ENCODE assay signal across 9 cellular contexts in genomic region chr9:107732781-107733529, GRCh38.
DNase-seq lines count a peak whose midpoint lies in the region; ATAC-seq and TF ChIP-seq lines count a peak whose summit lies in the region.
"Had no signal": no experiment of that assay in that cellular context is flagged by ENCODE, and none has a peak within 500 bp of the region (broad histone marks: within the 10 kb centered on the region; RNA-seq: fewer than 3 reads in every experiment).

No MANE protein-coding gene starts in this region.

- peaks cover 38% of the 10 kb centered on the region for H3K4me1 ChIP-seq in RWPE2 (ENCODE audit: insufficient read depth, poor library complexity, severe bottlenecking)
- H3K4me1 ChIP-seq in fibroblast of lung (ENCODE audit: control insufficient read depth, extremely low read depth, insufficient read depth, low read length) = peaks cover 19% of the 10 kb centered on the region
- peaks cover 51% of the 10 kb centered on the region for H3K4me1 ChIP-seq in osteoblast (ENCODE audit: insufficient read depth, low read length)

- H3K4me2 ChIP-seq in fibroblast of lung (ENCODE audit: extremely low read depth, insufficient read depth, low read length) = peak overlapping the region; percentile 85
- H3K4me2 ChIP-seq in osteoblast (ENCODE audit: insufficient read depth, low read length) = peak overlapping the region; percentile 69

- no peak overlapping the region for H2AFZ ChIP-seq in fibroblast of lung (ENCODE audit: low read length)
- H2AFZ ChIP-seq in osteoblast (ENCODE audit: low read length) = peak overlapping the region; percentile 76

- peak; percentile 51 for DNase-seq in AG09319 (ENCODE audit: extremely low read depth, low read depth)
- DNase-seq in RWPE2 (ENCODE audit: low spot score) = peak; percentile 71
- DNase-seq in fibroblast of lung (ENCODE audit: low read depth in 2 of 2) = peak; percentile 80 to 88
- DNase-seq in osteoblast (ENCODE audit: insufficient read length, low spot score, missing footprints) = peak; percentile 81
- no peak for DNase-seq in RKO (ENCODE audit: low spot score)
- no peak for DNase-seq in posterior vena cava (ENCODE audit: low spot score)
- DNase-seq in effector CD4-positive, alpha-beta T cell = no peak
- no peak for DNase-seq in HK-2 (ENCODE audit: unreplicated experiment)
- DNase-seq: COR-L47 had no signal

- peak; percentile 75 for ATAC-seq in RWPE2 (ENCODE audit: low read depth)

- H3K4me3 ChIP-seq in RWPE2 (ENCODE audit: severe bottlenecking) (no peak overlapping the region), fibroblast of lung (replicated peaks in 1 of 4; ENCODE audit: control extremely low read depth in 1 of 4, insufficient read depth in 1 of 4, low read depth in 3 of 4, low read length in 4 of 4) (peak overlapping the region in 3 of 4 experiments; percentile 12 to 27 (median 14)), osteoblast (ENCODE audit: insufficient read depth, low read length) (peak overlapping the region; percentile 55)

- H3K79me2 ChIP-seq in fibroblast of lung (ENCODE audit: control insufficient read depth, insufficient read depth, low read length) (no peaks in the 10 kb centered on the region), osteoblast (ENCODE audit: insufficient read depth, low read length) (no peaks in the 10 kb centered on the region)

- H3K9me3 ChIP-seq in RWPE2 (ENCODE audit: severe bottlenecking) (no peaks in the 10 kb centered on the region), fibroblast of lung (ENCODE audit: control insufficient read depth, insufficient read depth, low read depth, low read length) (no peaks in the 10 kb centered on the region), osteoblast (ENCODE audit: low read depth, low read length) (no peaks in the 10 kb centered on the region)

- H3K9ac ChIP-seq in fibroblast of lung (ENCODE audit: insufficient read depth, low read length) = peak overlapping the region; percentile 21

- peak overlapping the region; percentile 79 for H3K27ac ChIP-seq in RWPE2 (ENCODE audit: poor library complexity, severe bottlenecking)
- peak overlapping the region; percentile 88 for H3K27ac ChIP-seq in fibroblast of lung (ENCODE audit: insufficient read depth, low read length)
- H3K27ac ChIP-seq in osteoblast (ENCODE audit: low read depth, low read length) = peak overlapping the region; percentile 99

- intact Hi-C loops in posterior vena cava (cut with DNase I) = loop anchor here in 1 of 2 donors (5.0 to 10.0 kb wide), 2 partner anchors 96 to 712 kb away; no protein-coding TSS in a partner anchor

- no peaks in the 10 kb centered on the region for H3K27me3 ChIP-seq in RWPE2 (ENCODE audit: insufficient read depth, poor library complexity, severe bottlenecking)
- no peaks in the 10 kb centered on the region for H3K27me3 ChIP-seq in fibroblast of lung (ENCODE audit: control insufficient read depth, insufficient read depth, low read length)
- no peaks in the 10 kb centered on the region for H3K27me3 ChIP-seq in osteoblast (ENCODE audit: insufficient read depth, low read length)

- no peaks in the 10 kb centered on the region for H3K36me3 ChIP-seq in RWPE2 (ENCODE audit: low read depth)
- no peaks in the 10 kb centered on the region for H3K36me3 ChIP-seq in fibroblast of lung (ENCODE audit: control insufficient read depth, insufficient read depth, low read length)
- H3K36me3 ChIP-seq in osteoblast (ENCODE audit: insufficient read depth, low read length) = no peaks in the 10 kb centered on the region

- TF ChIP-seq CTCF in AG09319 (IDR thresholded peaks at IDR 0.05; ENCODE audit: low read depth, low read length) = no peak
- TF ChIP-seq CTCF in RWPE2 (IDR thresholded peaks at IDR 0.05; ENCODE audit: poor library complexity, severe bottlenecking) = no peak
- TF ChIP-seq CTCF in fibroblast of lung (conservative IDR thresholded peaks at IDR 0.05 in 1 of 2, IDR thresholded peaks at IDR 0.05 in 1 of 2; ENCODE audit: low read depth in 1 of 2, low read length in 2 of 2) = no peak
- TF ChIP-seq CTCF in osteoblast (IDR thresholded peaks at IDR 0.05; ENCODE audit: extremely low read depth, low read depth, low read length) = no peak

- H4K20me1 ChIP-seq in fibroblast of lung (ENCODE audit: control insufficient read depth, extremely low read depth, insufficient read depth, low read length) (no peaks in the 10 kb centered on the region), osteoblast (ENCODE audit: insufficient read depth, low read length) (no peaks in the 10 kb centered on the region)

Comparison
In these comparisons a context has a peak if more than half of its experiments do, and no peak if none do; other contexts are left out.
1. DNase-seq: peak in AG09319 (single experiment), RWPE2 (single experiment), fibroblast of lung (2 of 2) and osteoblast (single experiment); none in RKO (single experiment), posterior vena cava (single experiment), effector CD4-positive, alpha-beta T cell (single experiment) and HK-2 (single experiment).
2. Peak in every context shown above with its lines, with median percentiles within 50 percentile points of each other: H3K27ac ChIP-seq.